ENCODE assay signal across 8 cellular contexts in the genomic region with DNA sequence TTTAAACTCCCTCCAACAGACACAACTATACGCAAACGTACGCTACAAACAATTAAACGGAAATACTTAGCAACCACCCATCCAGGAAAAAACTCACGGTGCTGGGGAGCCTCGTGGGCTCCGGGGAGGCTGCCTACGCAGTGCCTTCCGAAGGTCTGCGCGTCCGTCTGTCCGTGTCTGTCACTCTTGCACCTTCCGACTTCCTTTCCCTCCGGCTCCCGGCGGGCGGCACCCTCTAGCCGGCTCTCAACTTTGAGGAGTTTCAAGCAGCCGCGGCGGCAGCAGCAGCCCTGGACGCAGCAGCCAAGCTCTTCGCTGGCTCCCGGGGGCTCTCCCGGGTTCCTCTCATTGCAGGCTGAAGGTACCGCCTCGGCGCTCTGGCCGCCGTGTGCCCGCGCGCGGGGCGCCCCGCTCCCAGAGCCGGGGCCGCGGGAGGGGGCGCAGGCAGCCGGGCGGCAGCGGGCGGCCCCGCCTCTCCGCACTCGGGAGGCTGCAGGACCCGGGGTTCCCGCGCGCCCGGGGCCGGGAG. TPM values are rescaled to one million over a fixed set of nuclear protein-coding genes. Genes with fewer than 3 reads are reported as not detected.
DNase-seq lines count a peak whose midpoint lies in the region; ATAC-seq, FAIRE-seq and TF ChIP-seq lines count a peak whose summit lies in the region.

A gene with protein sequence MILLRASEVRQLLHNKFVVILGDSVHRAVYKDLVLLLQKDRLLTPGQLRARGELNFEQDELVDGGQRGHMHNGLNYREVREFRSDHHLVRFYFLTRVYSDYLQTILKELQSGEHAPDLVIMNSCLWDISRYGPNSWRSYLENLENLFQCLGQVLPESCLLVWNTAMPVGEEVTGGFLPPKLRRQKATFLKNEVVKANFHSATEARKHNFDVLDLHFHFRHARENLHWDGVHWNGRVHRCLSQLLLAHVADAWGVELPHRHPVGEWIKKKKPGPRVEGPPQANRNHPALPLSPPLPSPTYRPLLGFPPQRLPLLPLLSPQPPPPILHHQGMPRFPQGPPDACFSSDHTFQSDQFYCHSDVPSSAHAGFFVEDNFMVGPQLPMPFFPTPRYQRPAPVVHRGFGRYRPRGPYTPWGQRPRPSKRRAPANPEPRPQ (plus strand): TSS at position 257 of the 529 bp plus-strand sequence. CDS start 155,443 bp downstream, outside the sequence.

- FAIRE-seq in GM12891 (lab: Jason Lieb, UNC) = no peak

- H3K36me3 ChIP-seq in effector memory CD4-positive, alpha-beta T cell (ENCODE audit: control insufficient read depth, insufficient read depth, low read length) = no peaks in the 10 kb centered on the region

- peak within 1 kb of the TSS; percentile 77 for H3K27ac ChIP-seq in effector memory CD4-positive, alpha-beta T cell (ENCODE audit: insufficient read depth, low read length, poor library complexity, severe bottlenecking)

- DNase-seq in GM12891 (ENCODE audit: insufficient read length, low spot score) (peak; percentile 32), NCI-H524 (lab: John Stamatoyannopoulos, UW) (peak; percentile 18 to 68), mesenteric fat pad (ENCODE audit: low spot score) (peak; percentile 93), GM19240 (ENCODE audit: insufficient read length, low spot score) (no peak)
- peak; percentile 75 to 79 for DNase-seq in activated CD4-positive, alpha-beta T cell treated with anti-CD3 and anti-CD28 coated beads, Interleukin-2, amount 50 U/mL, for 48 hours
- peak in 2 of 3 donors; percentile 31 to 35 for DNase-seq in effector memory CD4-positive, alpha-beta T cell
- peak; percentile 63 to 70 for DNase-seq in stimulated activated CD8-positive, alpha-beta memory T cell treated with anti-CD3 and anti-CD28 coated beads, Interleukin-15, amount 100 ng/mL, for 48 hours (ENCODE audit: low read depth in 2 of 2)

- H3K9me3 ChIP-seq in effector memory CD4-positive, alpha-beta T cell (ENCODE audit: control insufficient read depth, low read length) = no peaks in the 10 kb centered on the region

- no peaks in the 10 kb centered on the region for H3K27me3 ChIP-seq in effector memory CD4-positive, alpha-beta T cell (replicated peaks; ENCODE audit: control insufficient read depth, insufficient read depth, low read length, poor library complexity, severe bottlenecking)

- peak; percentile 64 for ATAC-seq in HG02763 (IDR thresholded peaks at IDR 0.05; ENCODE audit: unreplicated experiment)

- H3K4me1 ChIP-seq in effector memory CD4-positive, alpha-beta T cell (ENCODE audit: control insufficient read depth, insufficient read depth, low read length, poor library complexity, severe bottlenecking) = peaks cover 29% of the 10 kb centered on the region

- peak within 1 kb of the TSS; percentile 91 for H3K4me3 ChIP-seq in effector memory CD4-positive, alpha-beta T cell (ENCODE audit: insufficient read depth, low read depth, low read length, poor library complexity, severe bottlenecking)

- no peak for TF ChIP-seq POLR2A in GM12891 (IDR thresholded peaks at IDR 0.05; ENCODE audit: low read depth, low read length)

TF ChIP-seq in GM12891, 5 proteins besides CTCF, POLR2A, EP300 and RAD21:
- TF ChIP-seq POLR2AphosphoS5 (IDR thresholded peaks at IDR 0.05; ENCODE audit: low read depth, low read length) (no peak), PAX5 (IDR thresholded peaks at IDR 0.05; ENCODE audit: insufficient read depth, low read length, severe bottlenecking) (no peak), TAF1 (IDR thresholded peaks at IDR 0.05; ENCODE audit: low read depth, low read length) (no peak), POU2F2 (IDR thresholded peaks at IDR 0.05; ENCODE audit: low read depth, low read length) (no peak), SPI1 (IDR thresholded peaks at IDR 0.05; ENCODE audit: low read depth, low read length) (no peak)

RNA-seq across cellular contexts. Expression of the gene that starts here (rescaled TPM):
- polyA plus RNA-seq in GM12891 (2012; ENCODE audit: low read depth, missing spikeins) = 1.8 TPM
- 6.1 TPM for total RNA-seq in mesenteric fat pad
